29 cellular contexts compared by ENCODE assay signal in the genomic region with DNA sequence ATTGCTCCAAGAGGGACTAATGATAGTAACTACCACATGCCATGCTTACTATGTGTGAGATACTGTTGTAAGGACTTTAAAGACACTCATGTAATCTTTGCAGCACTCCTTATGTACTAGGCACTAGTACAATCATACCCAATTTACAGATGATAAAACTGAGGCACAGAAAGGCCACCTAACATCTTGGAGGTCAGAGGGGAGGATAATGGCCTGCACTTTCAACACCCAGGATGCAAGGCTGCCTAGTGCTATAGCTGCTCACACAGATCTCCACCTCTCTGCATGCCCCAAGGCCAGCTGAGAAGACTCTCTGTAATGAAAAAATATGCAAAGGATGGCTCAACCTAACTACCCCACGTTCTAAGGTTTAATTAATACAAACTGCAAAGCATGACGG.
"Had no signal": no experiment of that assay in that cellular context is flagged by ENCODE, and none has a peak within 500 bp of the region (broad histone marks: within the 10 kb centered on the region; RNA-seq: fewer than 3 reads in every experiment).

No MANE protein-coding gene starts in this region.

- H3K36me3 ChIP-seq: adrenal gland, colonic mucosa, esophagus muscularis mucosa, gastrocnemius medialis had no signal

- H3K9me3 ChIP-seq: adrenal gland, body of pancreas, colonic mucosa, esophagus muscularis mucosa, gastrocnemius medialis, heart left ventricle had no signal

- H3K27me3 Mint-ChIP-seq: activated CD4-positive, alpha-beta memory T cell treated with anti-CD3 and anti-CD28 coated beads, Interleukin-2, amount 10 ng/mL, durations not matched to agents 7 days and 5 days; activated CD4-positive, alpha-beta T cell treated with anti-CD3 and anti-CD28 coated beads, Interleukin-2, amount 10 ng/mL, durations not matched to agents 7 days and 5 days; activated naive CD4-positive, alpha-beta T cell treated with anti-CD3 and anti-CD28 coated beads, Interleukin-2, amount 10 ng/mL, durations not matched to agents 7 days and 5 days; activated naive CD8-positive, alpha-beta T cell treated with anti-CD3 and anti-CD28 coated beads, Interleukin-2, amount 50 U/mL, for 24 hours; activated T-cell treated with anti-CD3 and anti-CD28 coated beads, Interleukin-2, amount 50 U/mL, for 24 hours had no signal

- H3K27ac Mint-ChIP-seq: activated CD4-positive, alpha-beta memory T cell treated with anti-CD3 and anti-CD28 coated beads, Interleukin-2, amount 10 ng/mL, durations not matched to agents 7 days and 5 days; activated CD4-positive, alpha-beta T cell treated with anti-CD3 and anti-CD28 coated beads, Interleukin-2, amount 10 ng/mL, durations not matched to agents 7 days and 5 days; activated naive CD4-positive, alpha-beta T cell treated with anti-CD3 and anti-CD28 coated beads, Interleukin-2, amount 10 ng/mL, durations not matched to agents 7 days and 5 days; activated naive CD4-positive, alpha-beta T cell treated with anti-CD3 and anti-CD28 coated beads, Interleukin-2, amount 50 U/mL, for 72 hours; activated naive CD8-positive, alpha-beta T cell treated with anti-CD3 and anti-CD28 coated beads, Interleukin-2, amount 50 U/mL, for 24 hours; activated T-cell treated with anti-CD3 and anti-CD28 coated beads, Interleukin-2, amount 50 U/mL, for 24 hours; activated T-cell treated with anti-CD3 and anti-CD28 coated beads, Interleukin-2, amount 50 U/mL, for 72 hours; endodermal cell had no signal

- H3K9me3 Mint-ChIP-seq: activated CD4-positive, alpha-beta memory T cell treated with anti-CD3 and anti-CD28 coated beads, Interleukin-2, amount 10 ng/mL, durations not matched to agents 7 days and 5 days; activated CD4-positive, alpha-beta T cell treated with anti-CD3 and anti-CD28 coated beads, Interleukin-2, amount 10 ng/mL, durations not matched to agents 7 days and 5 days; activated naive CD4-positive, alpha-beta T cell treated with anti-CD3 and anti-CD28 coated beads, Interleukin-2, amount 10 ng/mL, durations not matched to agents 7 days and 5 days; activated naive CD8-positive, alpha-beta T cell treated with anti-CD3 and anti-CD28 coated beads, Interleukin-2, amount 50 U/mL, for 24 hours; activated T-cell treated with anti-CD3 and anti-CD28 coated beads, Interleukin-2, amount 50 U/mL, for 24 hours; endodermal cell had no signal

- H3K27ac ChIP-seq: adrenal gland, body of pancreas, colonic mucosa, esophagus muscularis mucosa, foreskin keratinocyte, gastrocnemius medialis, heart left ventricle had no signal

- H3K4me3 ChIP-seq: adrenal gland, body of pancreas, colonic mucosa, esophagus muscularis mucosa, gastrocnemius medialis, heart left ventricle had no signal

- H3K4me3 Mint-ChIP-seq: activated CD4-positive, alpha-beta memory T cell treated with anti-CD3 and anti-CD28 coated beads, Interleukin-2, amount 10 ng/mL, durations not matched to agents 7 days and 5 days; activated CD4-positive, alpha-beta T cell treated with anti-CD3 and anti-CD28 coated beads, Interleukin-2, amount 10 ng/mL, durations not matched to agents 7 days and 5 days; activated naive CD4-positive, alpha-beta T cell treated with anti-CD3 and anti-CD28 coated beads, Interleukin-2, amount 10 ng/mL, durations not matched to agents 7 days and 5 days; activated naive CD8-positive, alpha-beta T cell treated with anti-CD3 and anti-CD28 coated beads, Interleukin-2, amount 50 U/mL, for 24 hours; activated T-cell treated with anti-CD3 and anti-CD28 coated beads, Interleukin-2, amount 50 U/mL, for 24 hours; activated T-cell treated with anti-CD3 and anti-CD28 coated beads, Interleukin-2, amount 50 U/mL, for 72 hours; endodermal cell had no signal

- DNase-seq: activated CD4-positive, alpha-beta memory T cell treated with anti-CD3 and anti-CD28 coated beads, Interleukin-2, amount 10 ng/mL, durations not matched to agents 7 days and 5 days; activated CD4-positive, alpha-beta T cell treated with anti-CD3 and anti-CD28 coated beads for 4 hours; activated CD4-positive, alpha-beta T cell treated with anti-CD3 and anti-CD28 coated beads, Interleukin-2, amount 10 ng/mL, durations not matched to agents 7 days and 5 days; activated CD4-positive, alpha-beta T cell treated with anti-CD3 and anti-CD28 coated beads, Interleukin-2, amount 50 U/mL, for 4 hours; activated CD4-positive, CD25-positive, alpha-beta regulatory T cell; activated CD4-positive, CD25-positive, alpha-beta regulatory T cell treated with anti-CD3 and anti-CD28 coated beads, Interleukin-2, amount 50 U/mL, for 72 hours; activated CD8-positive, alpha-beta memory T cell treated with anti-CD3 and anti-CD28 coated beads, Interleukin-2, amount 50 U/mL, for 48 hours; activated gamma-delta T cell; activated naive CD4-positive, alpha-beta T cell; activated naive CD4-positive, alpha-beta T cell treated with anti-CD3 and anti-CD28 coated beads, Interleukin-2, amount 10 ng/mL, durations not matched to agents 7 days and 5 days; activated naive CD8-positive, alpha-beta T cell treated with anti-CD3 and anti-CD28 coated beads, Interleukin-2, amount 50 U/mL, for 24 hours; activated T-cell treated with anti-CD3 and anti-CD28 coated beads for 4 hours; activated T-cell treated with anti-CD3 and anti-CD28 coated beads, Interleukin-2, amount 50 U/mL, for 24 hours; activated T-cell treated with anti-CD3 and anti-CD28 coated beads, Interleukin-2, amount 50 U/mL, for 72 hours; adrenal gland; amygdala; aorta; body of pancreas; caudate nucleus; colonic mucosa; effector memory CD4-positive, alpha-beta T cell; endodermal cell; foreskin keratinocyte; gastrocnemius medialis; glutamatergic neuron; heart left ventricle; T-helper 2 cell had no signal

- H3K27me3 ChIP-seq: adrenal gland, body of pancreas, colonic mucosa, esophagus muscularis mucosa, foreskin keratinocyte, gastrocnemius medialis, heart left ventricle had no signal

- ATAC-seq: activated naive CD4-positive, alpha-beta T cell treated with anti-CD3 and anti-CD28 coated beads, Interleukin-2, amount 50 U/mL, for 72 hours; activated naive CD8-positive, alpha-beta T cell treated with anti-CD3 and anti-CD28 coated beads, Interleukin-2, amount 50 U/mL, for 24 hours; activated T-cell treated with anti-CD3 and anti-CD28 coated beads, Interleukin-2, amount 50 U/mL, for 72 hours; foreskin keratinocyte; heart left ventricle had no signal
